In genomic region chr14:50397461-50398196, GRCh38 we compare ENCODE assay signal across 1 cellular context.
TF ChIP-seq lines count a peak whose summit lies in the region.

No MANE protein-coding gene starts in this region.

TF ChIP-seq in HepG2, 621 proteins besides CTCF, POLR2A, EP300 and RAD21 (continued from another document and continues in another):
- no peak for TF ChIP-seq ZFP37 (CRISPR knock-in tag; IDR thresholded peaks at IDR 0.05; ENCODE audit: borderline replicate concordance)
- TF ChIP-seq TOE1 (CRISPR knock-in tag; IDR thresholded peaks at IDR 0.05), result no peak
- no peak for TF ChIP-seq ATF6 (CRISPR knock-in tag; conservative IDR thresholded peaks at IDR 0.05)
- TF ChIP-seq KDM4B (CRISPR knock-in tag; IDR thresholded peaks at IDR 0.05), result no peak
- no peak for TF ChIP-seq HNF1A (IDR thresholded peaks at IDR 0.05; ENCODE audit: low read depth)
- no peak for TF ChIP-seq HNF1A (CRISPR knock-in tag; IDR thresholded peaks at IDR 0.05; ENCODE audit: borderline replicate concordance)
- no peak for TF ChIP-seq ZBTB7B (CRISPR knock-in tag; IDR thresholded peaks at IDR 0.05)
- TF ChIP-seq ZNF34 (CRISPR knock-in tag; IDR thresholded peaks at IDR 0.05; ENCODE audit: borderline replicate concordance), result no peak
- no peak for TF ChIP-seq JUN (CRISPR knock-in tag; IDR thresholded peaks at IDR 0.05)
- no peak for TF ChIP-seq ZNF558 (CRISPR knock-in tag; IDR thresholded peaks at IDR 0.05; ENCODE audit: borderline replicate concordance)
- no peak for TF ChIP-seq ZFYVE20 (CRISPR knock-in tag; IDR thresholded peaks at IDR 0.05; ENCODE audit: borderline replicate concordance, low read depth)
- TF ChIP-seq NR2F1 (CRISPR knock-in tag; IDR thresholded peaks at IDR 0.05), result no peak
- no peak for TF ChIP-seq ZNF704 (CRISPR knock-in tag; IDR thresholded peaks at IDR 0.05; ENCODE audit: borderline replicate concordance)
- TF ChIP-seq ZNF567 (CRISPR knock-in tag; IDR thresholded peaks at IDR 0.05; ENCODE audit: borderline replicate concordance), result no peak
- no peak for TF ChIP-seq ZNF879 (CRISPR knock-in tag; IDR thresholded peaks at IDR 0.05)
- TF ChIP-seq PITX1 (CRISPR knock-in tag; IDR thresholded peaks at IDR 0.05), result no peak
- TF ChIP-seq CENPX (CRISPR knock-in tag; IDR thresholded peaks at IDR 0.05), result no peak
- TF ChIP-seq ZNF790 (CRISPR knock-in tag; IDR thresholded peaks at IDR 0.05; ENCODE audit: borderline replicate concordance), result no peak
- TF ChIP-seq ZNF430 (CRISPR knock-in tag; IDR thresholded peaks at IDR 0.05), result no peak
- TF ChIP-seq ATF4 (CRISPR knock-in tag; IDR thresholded peaks at IDR 0.05), result no peak
- TF ChIP-seq TFDP1 (CRISPR knock-in tag; IDR thresholded peaks at IDR 0.05; ENCODE audit: borderline replicate concordance), result peak; percentile 45; the same call in 1 of the 2 replicates
- no peak for TF ChIP-seq HOMEZ (CRISPR knock-in tag; IDR thresholded peaks at IDR 0.05; ENCODE audit: low read depth)
- no peak for TF ChIP-seq SMYD3 (CRISPR knock-in tag; IDR thresholded peaks at IDR 0.05)
- no peak for TF ChIP-seq ZNF761 (CRISPR knock-in tag; conservative IDR thresholded peaks at IDR 0.05)
- TF ChIP-seq ZNF550 (CRISPR knock-in tag; IDR thresholded peaks at IDR 0.05; ENCODE audit: borderline replicate concordance), result no peak
- 0 out of 2 replicates have a peak, but pooled peaks have one; percentile 1 for TF ChIP-seq MXD1 (CRISPR knock-in tag; IDR thresholded peaks at IDR 0.05)
- TF ChIP-seq BCL6 (CRISPR knock-in tag; IDR thresholded peaks at IDR 0.05), result no peak
- no peak for TF ChIP-seq GLMP (CRISPR knock-in tag; IDR thresholded peaks at IDR 0.05; ENCODE audit: borderline replicate concordance)
- TF ChIP-seq NR1H2 (CRISPR knock-in tag; IDR thresholded peaks at IDR 0.05; ENCODE audit: borderline replicate concordance, low read depth), result no peak
- TF ChIP-seq ZBTB2 (CRISPR knock-in tag; IDR thresholded peaks at IDR 0.05; ENCODE audit: low read depth), result no peak
- no peak for TF ChIP-seq AGO2 (optimal IDR thresholded peaks at IDR 0.05; ENCODE audit: low read depth, low read length)
- no peak for TF ChIP-seq HNRNPLL (IDR thresholded peaks at IDR 0.05; ENCODE audit: low read depth, low read length, poor library complexity, severe bottlenecking)
- TF ChIP-seq U2AF2 (IDR thresholded peaks at IDR 0.05; ENCODE audit: low read depth, low read length), result no peak
- no peak for TF ChIP-seq ZNF275 (CRISPR knock-in tag; IDR thresholded peaks at IDR 0.05; ENCODE audit: borderline replicate concordance)
